In the genomic region with DNA sequence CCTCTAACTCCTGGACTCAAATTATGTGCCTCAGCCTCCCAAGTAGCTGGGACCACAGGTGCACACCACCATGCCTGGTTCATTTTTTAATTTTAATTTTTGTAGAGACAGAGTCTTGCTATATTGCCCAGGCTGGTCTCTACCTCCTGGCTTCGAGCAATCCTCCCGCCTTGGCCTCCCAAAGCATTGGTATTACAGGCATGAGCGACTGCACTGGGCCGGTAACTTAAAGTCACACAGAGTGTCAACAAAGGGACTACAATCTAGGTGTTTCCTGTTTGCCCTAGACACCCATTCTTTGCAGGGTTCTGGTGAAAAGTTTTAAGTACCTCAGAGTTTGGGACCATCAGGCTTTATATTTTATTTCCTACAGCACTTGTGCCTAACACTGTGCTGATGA, we compare ENCODE assay signal across 22 cellular contexts. TPM values are rescaled to one million over a fixed set of nuclear protein-coding genes. Genes with fewer than 3 reads are reported as not detected.
DNase-seq lines count a peak whose midpoint lies in the region; ATAC-seq, FAIRE-seq and TF ChIP-seq lines count a peak whose summit lies in the region.
"Had no signal": no experiment of that assay in that cellular context is flagged by ENCODE, and none has a peak within 500 bp of the region (broad histone marks: within the 10 kb centered on the region; RNA-seq: fewer than 3 reads in every experiment).

No MANE protein-coding gene starts in this region.

- H3K4me2 ChIP-seq in DOHH2 (ENCODE audit: low read length) (peak overlapping the region; percentile 75), endothelial cell of umbilical vein (ENCODE audit: insufficient read depth, low read length) (peak overlapping the region; percentile 79)

- no peak for ATAC-seq in GM19023 (IDR thresholded peaks at IDR 0.05; ENCODE audit: unreplicated experiment)
- ATAC-seq: body of pancreas; Right ventricle myocardium inferior; stimulated activated naive CD8-positive, alpha-beta T cell treated with anti-CD3 and anti-CD28 coated beads, Interleukin-15, amount 100 ng/mL, for 72 hours had no signal

- H3K9me3 ChIP-seq in DOHH2 (ENCODE audit: control insufficient read depth, insufficient read depth, low read length) (no peaks in the 10 kb centered on the region), endothelial cell of umbilical vein (replicated peaks; ENCODE audit: control insufficient read depth, insufficient read depth, low read length) (no peaks in the 10 kb centered on the region), spleen (no peaks in the 10 kb centered on the region)
- H3K9me3 ChIP-seq: BE2C, body of pancreas, MG63 had no signal

- peaks cover 40% of the 10 kb centered on the region for H3F3A ChIP-seq in DOHH2 (ENCODE audit: control insufficient read depth, insufficient read depth)

- H3K27ac ChIP-seq in DOHH2 (ENCODE audit: low read depth, low read length) (peak overlapping the region; percentile 99), endothelial cell of umbilical vein (ENCODE audit: insufficient read depth, low read depth, low read length) (no peak overlapping the region), spleen (peak overlapping the region in 7 of 8 donors; percentile 67 to 86 (median 76))
- H3K27ac ChIP-seq: body of pancreas had no signal

- peak overlapping the region; percentile 60 for H3K4me3 ChIP-seq in DOHH2 (ENCODE audit: low read length)
- H3K4me3 ChIP-seq in endothelial cell of umbilical vein (replicated peaks in 1 of 3; ENCODE audit: insufficient read depth in 1 of 3, low read depth in 1 of 3, low read length in 3 of 3) = no peak overlapping the region
- peak overlapping the region in 1 of 8 donors; percentile 4 for H3K4me3 ChIP-seq in spleen
- H3K4me3 ChIP-seq: body of pancreas, MG63 had no signal

- H3K36me3 ChIP-seq in DOHH2 (ENCODE audit: control insufficient read depth, low read length) (peaks cover 84% of the 10 kb centered on the region), endothelial cell of umbilical vein (ENCODE audit: control insufficient read depth in 2 of 2, extremely low read depth in 1 of 2, insufficient read depth in 2 of 2, low read length in 2 of 2) (peaks cover 0 to 2% of the 10 kb centered on the region in 2 experiments), spleen (peaks cover 0 to 16% (median 0%) of the 10 kb centered on the region in 6 donors)
- H3K36me3 ChIP-seq: BE2C, MG63 had no signal

- H3K4me1 ChIP-seq in DOHH2 (ENCODE audit: control insufficient read depth, low read length) (peaks cover 92% of the 10 kb centered on the region), endothelial cell of umbilical vein (ENCODE audit: control insufficient read depth, extremely low read depth, insufficient read depth, low read length) (peaks cover 45% of the 10 kb centered on the region), spleen (peaks cover 23 to 99% (median 92%) of the 10 kb centered on the region in 6 donors)
- H3K4me1 ChIP-seq: BE2C had no signal

- H3K9ac ChIP-seq in endothelial cell of umbilical vein (replicated peaks; ENCODE audit: extremely low read depth, insufficient read depth, low read length) = peak overlapping the region; percentile 39

- H3K9me1 ChIP-seq in endothelial cell of umbilical vein (replicated peaks; ENCODE audit: control insufficient read depth, extremely low read depth, insufficient read depth, low read length) = no peaks in the 10 kb centered on the region

- TF ChIP-seq CTCF in DOHH2 (IDR thresholded peaks at IDR 0.05; ENCODE audit: low read depth, low read length, poor library complexity, severe bottlenecking) = no peak
- TF ChIP-seq CTCF in endothelial cell of umbilical vein (IDR thresholded peaks at IDR 0.05; ENCODE audit: extremely low read depth in 1 of 2, insufficient read depth in 1 of 2, low read depth in 1 of 2, low read length in 2 of 2) = no peak
- TF ChIP-seq CTCF in spleen (IDR thresholded peaks at IDR 0.05 in 8 of 11, conservative IDR thresholded peaks at IDR 0.05 in 3 of 11) = no peak

- peaks cover 3% of the 10 kb centered on the region; the same call in 1 of the 2 replicates for H4K20me1 ChIP-seq in DOHH2 (ENCODE audit: control insufficient read depth, insufficient read depth, low read depth, low read length)
- no peaks in the 10 kb centered on the region for H4K20me1 ChIP-seq in endothelial cell of umbilical vein (replicated peaks; ENCODE audit: control insufficient read depth, extremely low read depth, insufficient read depth, low read length)

- 64 to 89% (median 74%) methylated on average over 4 of the region's 4 CpGs for WGBS in spleen, 5 donors

- dilution Hi-C loops in endothelial cell of umbilical vein (cut with MboI; ENCODE audit: extremely low pct_ligation_motif_present, low sequenced_read_pairs) = no loop called here

- H3K27me3 ChIP-seq in DOHH2 (ENCODE audit: control insufficient read depth, low read length) (no peaks in the 10 kb centered on the region), endothelial cell of umbilical vein (ENCODE audit: control insufficient read depth in 2 of 2, insufficient read depth in 2 of 2, low read length in 2 of 2) (no peaks in the 10 kb centered on the region), spleen (replicated peaks in 1 of 7) (no peaks in the 10 kb centered on the region)
- H3K27me3 ChIP-seq: BE2C, body of pancreas, MG63 had no signal

- H3K79me2 ChIP-seq in DOHH2 (ENCODE audit: control insufficient read depth, low read length) (peaks cover 92% of the 10 kb centered on the region), endothelial cell of umbilical vein (ENCODE audit: control insufficient read depth, insufficient read depth, low read length) (peaks cover 83% of the 10 kb centered on the region)

- DNase-seq in GM19239 (ENCODE audit: insufficient read length, low spot score) (no peak), endothelial cell of umbilical vein (ENCODE audit: low read depth, low spot score) (no peak), spleen (no peak), cerebellum (ENCODE audit: low spot score) (no peak), NCI-H446 treated with DMSO at 0.1 percent for 48 hours (lab: John Stamatoyannopoulos, UW) (no peak)
- DNase-seq: activated CD4-positive, alpha-beta T cell treated with anti-CD3 and anti-CD28 coated beads for 48 hours; activated naive CD4-positive, alpha-beta T cell treated with Interleukin-2 at 50 U/mL for 16 hours; activated T-cell treated with anti-CD3 and anti-CD28 coated beads for 4 hours; BE2C; body of pancreas; DMS 273 treated with DMSO at 0.1 percent for 48 hours; MG63; NCI-H1694; NCI-H2227 treated with DMSO at 0.1 percent for 48 hours; stimulated activated CD4-positive, alpha-beta T cell treated with anti-CD3 and anti-CD28 coated beads, Interleukin-1b, Interleukin-23, amount 100 ng/mL, for 48 hours; stimulated activated naive CD8-positive, alpha-beta T cell treated with anti-CD3 and anti-CD28 coated beads, Interleukin-15, amount 100 ng/mL, for 72 hours had no signal

- BruUV-seq in endothelial cell of umbilical vein (replicated peaks; lab: Mats Ljungman, UMichigan) = no TSS peak

- no peak overlapping the region for H2AFZ ChIP-seq in endothelial cell of umbilical vein (ENCODE audit: low read depth, low read length)

- POLR2A ChIA-PET in endothelial cell of umbilical vein (lab: Charles Lee) = no interaction called here

- TF ChIP-seq POLR2A in endothelial cell of umbilical vein (IDR thresholded peaks at IDR 0.05; ENCODE audit: low read depth, low read length) (no peak), spleen (IDR thresholded peaks at IDR 0.05) (no peak)

- FAIRE-seq in GM19239 (lab: Jason Lieb, UNC) = peak; percentile 87
- no peak for FAIRE-seq in endothelial cell of umbilical vein (lab: Jason Lieb, UNC)
- FAIRE-seq: colon, endometrium, H54 had no signal

- H3K9me2 ChIP-seq in DOHH2 (replicated peaks; ENCODE audit: control insufficient read depth, low read length) = no peaks in the 10 kb centered on the region

- intact Hi-C loops in endothelial cell of umbilical vein (cut with micrococcal nuclease) = no loop called here
- intact Hi-C loops in spleen (cut with DNase I; ENCODE audit: low total_unique reads) = no loop called here

- CTCF ChIA-PET in endothelial cell of umbilical vein (lab: Charles Lee) = interaction anchor here (1.0 to 5.3 kb wide), 7 partner anchors 9 to 46 kb away, joined by 3 to 28 read pairs (median 5); partner anchors contain the start of gene UVRAG

TF ChIP-seq in endothelial cell of umbilical vein, 7 proteins besides CTCF, POLR2A, EP300 and RAD21:
- TF ChIP-seq FOS (IDR thresholded peaks at IDR 0.05; ENCODE audit: borderline replicate concordance, insufficient read depth, low read length) = no peak

RNA-seq across cellular contexts. Expression of gene UVRAG, which starts 8.4 kb away (rescaled TPM):
- total RNA-seq in endothelial cell of umbilical vein (65.6 and 67.3 TPM in 2 replicates), spleen (10 to 100 TPM; 35.0 to 80.8 (median 58.8) TPM), cerebellum (38.2 TPM)
- polyA plus RNA-seq in endothelial cell of umbilical vein (20.2 and 21.2 TPM in 2 replicates), spleen (10 to 100 TPM; 13.8 to 15.7 (median 14.8) TPM)
- 25.9 and 27.7 TPM in 2 replicates for polyA plus RNA-seq in endothelial cell of umbilical vein (2011; cell fraction: cytosol; rRNA removed)
- 62.4 and 62.6 TPM in 2 replicates for polyA plus RNA-seq in endothelial cell of umbilical vein (2011; cell fraction: nucleus; rRNA removed)
- 27.3 and 29.8 TPM in 2 replicates for polyA plus RNA-seq in endothelial cell of umbilical vein (2012)
- polyA minus RNA-seq in endothelial cell of umbilical vein = 74.3 and 77.7 TPM in 2 replicates
- 12.7 TPM for polyA minus RNA-seq in endothelial cell of umbilical vein (2011; cell fraction: cytosol; rRNA and poly(A)+ RNA removed)
- 220 and 322 TPM in 2 replicates for polyA minus RNA-seq in endothelial cell of umbilical vein (2011; cell fraction: nucleus; rRNA and poly(A)+ RNA removed)

RNA-seq across cellular contexts. Expression of gene DGAT2, which starts 54.8 kb away (rescaled TPM):
- total RNA-seq in endothelial cell of umbilical vein (0.55 TPM in 2 replicates), spleen (10 to 100 TPM; 14.1 to 71.7 (median 22.5) TPM), cerebellum (2.4 TPM)
- polyA plus RNA-seq in endothelial cell of umbilical vein (0.79 and 0.83 TPM in 2 replicates), spleen (1 to 10 TPM; 3.5 to 9.5 (median 6.4) TPM)
- 0.39 and 0.48 TPM in 2 replicates for polyA plus RNA-seq in endothelial cell of umbilical vein (2011; cell fraction: cytosol; rRNA removed)
- 0.39 and 0.68 TPM in 2 replicates for polyA plus RNA-seq in endothelial cell of umbilical vein (2011; cell fraction: nucleus; rRNA removed)
- polyA plus RNA-seq in endothelial cell of umbilical vein (2012) = 1.4 and 2.3 TPM in 2 replicates
- polyA minus RNA-seq in endothelial cell of umbilical vein = 0.80 and 2.9 TPM in 2 replicates
- 1.4 TPM for polyA minus RNA-seq in endothelial cell of umbilical vein (2011; cell fraction: cytosol; rRNA and poly(A)+ RNA removed)
- polyA minus RNA-seq in endothelial cell of umbilical vein (2011; cell fraction: nucleus; rRNA and poly(A)+ RNA removed) = not detected in 2 replicates
